ENCODE assay signal across 21 cellular contexts in the genomic region with DNA sequence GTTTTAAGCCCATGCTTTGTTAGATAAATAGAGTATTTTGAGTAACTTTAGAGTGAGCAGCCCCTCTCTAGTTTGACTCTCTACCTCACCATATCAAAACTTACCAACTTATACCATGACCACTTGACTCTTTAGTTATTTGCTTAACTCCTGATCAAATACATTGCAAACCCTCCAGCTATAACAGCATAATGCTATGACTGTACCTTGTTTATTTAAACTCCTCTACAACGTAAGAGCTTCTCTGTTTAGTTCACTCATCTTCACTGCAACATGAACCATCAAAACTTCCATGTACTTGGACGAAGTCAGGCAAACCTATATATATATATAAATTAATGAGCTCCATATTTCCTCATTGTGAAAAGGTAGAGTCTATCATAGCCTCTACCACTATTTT.
DNase-seq lines count a peak whose midpoint lies in the region; FAIRE-seq and TF ChIP-seq lines count a peak whose summit lies in the region.
"Had no signal": no experiment of that assay in that cellular context is flagged by ENCODE, and none has a peak within 500 bp of the region (broad histone marks: within the 10 kb centered on the region; RNA-seq: fewer than 3 reads in every experiment).

No MANE protein-coding gene starts in this region.

- no peaks in the 10 kb centered on the region for H3K27me3 Mint-ChIP-seq in chondrocyte (ENCODE audit: low read depth)

- H3K27ac ChIP-seq in AG04450 (ENCODE audit: low read depth, low read length): no peak overlapping the region
- H3K27ac ChIP-seq: GM23248 had no signal

- no peak overlapping the region for H3K4me3 Mint-ChIP-seq in chondrocyte (ENCODE audit: unreplicated experiment)
- H3K4me3 Mint-ChIP-seq: CD4-positive, alpha-beta memory T cell had no signal

- H3K9me3 ChIP-seq in AG04450 (ENCODE audit: control insufficient read depth, insufficient read depth, low read length): no peaks in the 10 kb centered on the region

- CTCF ChIA-PET in AG04450 (lab: Charles Lee): no interaction called here

- H3K36me3 Mint-ChIP-seq in chondrocyte (ENCODE audit: low read depth): no peaks in the 10 kb centered on the region

- peak; percentile 3 for DNase-seq in AG04450 (ENCODE audit: low read depth, low spot score)
- peak; percentile 64 for DNase-seq in DMS53 treated with DMSO at 0.1 percent for 48 hours (lab: John Stamatoyannopoulos, UW; ENCODE audit: unreplicated experiment)
- DNase-seq in NCI-H510A treated with DMSO at 0.1 percent for 48 hours (lab: John Stamatoyannopoulos, UW): peak; percentile 50
- DNase-seq in bronchial epithelial cell (ENCODE audit: low read depth): peak; percentile 23
- DNase-seq in chondrocyte (ENCODE audit: low spot score): no peak
- DNase-seq in AG08395 (ENCODE audit: low spot score): no peak
- no peak for DNase-seq in NCI-H748 treated with DMSO at 0.1 percent for 48 hours (lab: John Stamatoyannopoulos, UW)
- DNase-seq: 8988T; C1 segment of cervical spinal cord; Calu3; CD4-positive, alpha-beta memory T cell; COR-L47; DMS79; EL; GDM1; GM23248; H7; HCEC 1CT had no signal

- H3K27me3 ChIP-seq in AG04450 (ENCODE audit: control insufficient read depth, insufficient read depth, low read length) (no peaks in the 10 kb centered on the region), bronchial epithelial cell (ENCODE audit: control insufficient read depth, insufficient read depth, low read length) (no peaks in the 10 kb centered on the region)

- peaks cover 3% of the 10 kb centered on the region for H3K9me3 Mint-ChIP-seq in chondrocyte (ENCODE audit: low read depth)

- no peak overlapping the region for H3K27ac Mint-ChIP-seq in chondrocyte (ENCODE audit: unreplicated experiment)
- H3K27ac Mint-ChIP-seq: CD4-positive, alpha-beta memory T cell had no signal

- FAIRE-seq in bronchial epithelial cell (lab: Jason Lieb, UNC): no peak
- FAIRE-seq: GM12878, GM19239, H1 had no signal

- POLR2A ChIA-PET in AG04450 (lab: Yijun Ruan, JAX): interaction anchor here (0.7 kb wide), 1 partner anchor 203 kb away, joined by 3 read pairs; no protein-coding TSS in a partner anchor

- no peaks in the 10 kb centered on the region for H3K36me3 ChIP-seq in bronchial epithelial cell (ENCODE audit: control insufficient read depth, insufficient read depth, low read length)

- no peak for TF ChIP-seq CTCF in AG04450 (IDR thresholded peaks at IDR 0.05; ENCODE audit: low read depth, low read length)
- TF ChIP-seq CTCF in bronchial epithelial cell (IDR thresholded peaks at IDR 0.05; ENCODE audit: insufficient read depth, low read length, severe bottlenecking): no peak
- no peak for TF ChIP-seq CTCF in chondrocyte (IDR thresholded peaks at IDR 0.05)

- peaks cover 5% of the 10 kb centered on the region for H3K4me1 Mint-ChIP-seq in chondrocyte (ENCODE audit: low read depth)
- H3K4me1 Mint-ChIP-seq: CD4-positive, alpha-beta memory T cell had no signal

- H3K4me3 ChIP-seq in AG04450 (ENCODE audit: low read depth, low read length) (no peak overlapping the region), bronchial epithelial cell (ENCODE audit: low read depth, low read length) (no peak overlapping the region)
- H3K4me3 ChIP-seq: GM12878, GM23248 had no signal

Comparison
In these comparisons a context has a peak if more than half of its experiments do, and no peak if none do; other contexts are left out.
1. DNase-seq: peak in AG04450 (single experiment), DMS53 treated with DMSO at 0.1 percent for 48 hours (single experiment), NCI-H510A treated with DMSO at 0.1 percent for 48 hours (single experiment) and bronchial epithelial cell (single experiment); none in chondrocyte (single experiment), AG08395 (single experiment) and NCI-H748 treated with DMSO at 0.1 percent for 48 hours (single experiment).